Comparison of ENCODE assay signal across 8 cellular contexts in genomic region chr2:144331652-144332355, GRCh38.
A peak's percentile ranks its signal among the peaks of the same experiment; 100 is the strongest.
DNase-seq lines count a peak whose midpoint lies in the region; ATAC-seq and TF ChIP-seq lines count a peak whose summit lies in the region.

No MANE protein-coding gene starts in this region.

- DNase-seq in AG10803 (ENCODE audit: low read depth) (no peak), NCI-H128 (lab: John Stamatoyannopoulos, UW; ENCODE audit: unreplicated experiment) (peak; percentile 42), astrocyte of the spinal cord (ENCODE audit: low read depth, low spot score) (no peak), COLO829 (ENCODE audit: low spot score) (no peak)

- peak; percentile 61 for TF ChIP-seq POLR2A in GM15510 (IDR thresholded peaks at IDR 0.05; ENCODE audit: borderline replicate concordance, extremely low read depth, insufficient read length)

- ATAC-seq in HG02763 (IDR thresholded peaks at IDR 0.05; ENCODE audit: unreplicated experiment), result peak; percentile 71

- no peaks in the 10 kb centered on the region for H3K36me3 ChIP-seq in iPS-18a (ENCODE audit: control insufficient read depth, low read depth, low read length)
- H3K36me3 ChIP-seq in skeletal muscle tissue (ENCODE audit: control insufficient read depth in 3 of 3, insufficient read depth in 3 of 3, low read length in 3 of 3), result no peaks in the 10 kb centered on the region

- no peaks in the 10 kb centered on the region for H3K9me3 ChIP-seq in iPS-18a (ENCODE audit: control insufficient read depth, low read depth, low read length)
- no peaks in the 10 kb centered on the region for H3K9me3 ChIP-seq in skeletal muscle tissue (ENCODE audit: control insufficient read depth in 3 of 3, low read length in 3 of 3)

- H3K9ac ChIP-seq in iPS-18a (ENCODE audit: low read length), result peak overlapping the region; percentile 47
- H3K9ac ChIP-seq in skeletal muscle tissue (ENCODE audit: low read depth in 1 of 3, low read length in 3 of 3), result peak overlapping the region; percentile 89 to 93 (median 93)

- no peak overlapping the region for H3K27ac ChIP-seq in iPS-18a (ENCODE audit: low read length)
- peak overlapping the region; percentile 84 for H3K27ac ChIP-seq in skeletal muscle tissue (ENCODE audit: low read depth, low read length)

- H3K4me3 ChIP-seq in AG10803 (ENCODE audit: low read length) (peak overlapping the region; percentile 88), astrocyte of the spinal cord (ENCODE audit: low read depth, low read length) (peak overlapping the region; percentile 76), iPS-18a (ENCODE audit: low read length) (peak overlapping the region; percentile 61), skeletal muscle tissue (ENCODE audit: low read length in 3 of 3) (peak overlapping the region; percentile 85 to 91 (median 89))

- peak; percentile 27 for TF ChIP-seq CTCF in AG10803 (conservative IDR thresholded peaks at IDR 0.05; ENCODE audit: low read length)
- TF ChIP-seq CTCF in astrocyte of the spinal cord (IDR thresholded peaks at IDR 0.05; ENCODE audit: low read depth, low read length), result peak; percentile 32

- H3K27me3 ChIP-seq in iPS-18a (ENCODE audit: control insufficient read depth, insufficient read depth, low read length), result peaks cover 30% of the 10 kb centered on the region
- H3K27me3 ChIP-seq in skeletal muscle tissue (ENCODE audit: control insufficient read depth in 3 of 3, insufficient read depth in 3 of 3, low read length in 3 of 3), result no peaks in the 10 kb centered on the region

- H3K4me1 ChIP-seq in iPS-18a (ENCODE audit: control insufficient read depth, low read depth, low read length) (peaks cover 26% of the 10 kb centered on the region), skeletal muscle tissue (ENCODE audit: control insufficient read depth in 3 of 3, insufficient read depth in 3 of 3, low read length in 3 of 3) (peaks cover 3 to 15% (median 9%) of the 10 kb centered on the region in 3 donors)

- in situ Hi-C loops in astrocyte of the spinal cord (cut with HindIII; ENCODE audit: low sequenced_read_pairs), result no loop called here
